ENCODE assay signal across 16 cellular contexts in the genomic region with DNA sequence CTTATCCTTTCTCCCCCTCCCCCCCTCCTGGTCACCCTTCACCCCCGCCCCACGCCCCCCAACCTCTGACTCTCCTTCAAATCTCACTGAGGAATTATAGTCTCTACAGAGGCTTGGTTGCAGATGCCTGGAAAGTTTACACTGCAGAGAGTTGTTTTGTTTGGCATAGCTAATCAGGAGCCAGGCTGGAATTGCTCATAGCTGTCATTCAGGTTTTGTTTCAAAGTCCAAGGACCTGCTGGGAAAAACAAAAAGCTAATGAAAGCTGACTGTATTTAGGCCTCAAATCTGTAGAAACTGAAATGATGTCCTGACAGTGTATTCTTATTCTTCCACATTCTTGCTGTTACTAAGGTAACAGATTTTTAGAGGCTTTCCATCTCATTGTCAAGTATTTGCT. TPM values are rescaled to one million over a fixed set of nuclear protein-coding genes. Genes with fewer than 3 reads are reported as not detected.
DNase-seq lines count a peak whose midpoint lies in the region; FAIRE-seq and TF ChIP-seq lines count a peak whose summit lies in the region.
"Had no signal": no experiment of that assay in that cellular context is flagged by ENCODE, and none has a peak within 500 bp of the region (broad histone marks: within the 10 kb centered on the region; RNA-seq: fewer than 3 reads in every experiment).

No MANE protein-coding gene starts in this region.

- H3K18ac ChIP-seq in H1 (ENCODE audit: extremely low read depth, low read length) (no peak overlapping the region), mesendoderm (ENCODE audit: low read length) (no peak overlapping the region)

- peak overlapping the region; percentile 61 for H4K5ac ChIP-seq in H1 (ENCODE audit: insufficient read length, low read depth, low read length)
- no peak overlapping the region for H4K5ac ChIP-seq in mesendoderm (ENCODE audit: low read length)

- H3K4me2 ChIP-seq in H1 (ENCODE audit: insufficient read depth in 1 of 2, low read depth in 2 of 2, low read length in 2 of 2): peak overlapping the region in 1 of 2 experiments; percentile 48; a peak in 1 of 4 replicates
- no peak overlapping the region for H3K4me2 ChIP-seq in mesendoderm (ENCODE audit: low read length)
- H3K4me2 ChIP-seq: SK-N-SH had no signal

- no peak overlapping the region for H4K91ac ChIP-seq in H1 (replicated peaks; ENCODE audit: insufficient read length, low read length)

- H2BK15ac ChIP-seq in H1 (ENCODE audit: low read length) (no peak overlapping the region), mesendoderm (replicated peaks; ENCODE audit: low read depth) (no peak overlapping the region)

- no peak overlapping the region for H2BK5ac ChIP-seq in H1 (ENCODE audit: low read depth, low read length)
- H2BK5ac ChIP-seq in mesendoderm (ENCODE audit: low read length): no peak overlapping the region

- DNase-seq in COR-L47 (lab: John Stamatoyannopoulos, UW) (peak; percentile 78), LoVo (ENCODE audit: low spot score) (peak; percentile 32), H1 (ENCODE audit: low read depth in 1 of 2, low spot score in 2 of 2) (no peak), mesendoderm (peak; percentile 25), GF-D8 (lab: John Stamatoyannopoulos, UW) (no peak), NOMO-1 treated with DMSO at 0.1 percent for 48 hours (lab: John Stamatoyannopoulos, UW; ENCODE audit: unreplicated experiment) (no peak), glutamatergic neuron (no peak), NCI-H446 treated with DMSO at 0.1 percent for 48 hours (lab: John Stamatoyannopoulos, UW) (no peak)
- DNase-seq: activated T-cell treated with anti-CD3 and anti-CD28 coated beads, Interleukin-2, amount 50 U/mL, for 48 hours; midbrain; NCI-H1092 treated with DMSO at 0.1 percent for 48 hours; NCI-H526 treated with DMSO at 0.1 percent for 48 hours; SK-N-SH; tibial artery had no signal

- H3K23ac ChIP-seq in H1 (ENCODE audit: insufficient read length) (no peak overlapping the region), mesendoderm (ENCODE audit: low read length) (no peak overlapping the region)

- no peaks in the 10 kb centered on the region for H3K36me3 ChIP-seq in H1 (ENCODE audit: control insufficient read depth in 2 of 4, insufficient read depth in 4 of 4, low read length in 3 of 4)
- no peaks in the 10 kb centered on the region for H3K36me3 ChIP-seq in mesendoderm (ENCODE audit: control insufficient read depth, insufficient read depth, low read length)
- H3K36me3 ChIP-seq: tibial artery had no signal

- H2AFZ ChIP-seq in H1 (ENCODE audit: low read length): no peak overlapping the region

- H3K79me1 ChIP-seq in H1 (ENCODE audit: low read depth, low read length) (no peaks in the 10 kb centered on the region), mesendoderm (ENCODE audit: low read length) (no peaks in the 10 kb centered on the region)

- H3K4me3 ChIP-seq in H1 (ENCODE audit: extremely low read depth in 1 of 4, insufficient read depth in 2 of 4, low read depth in 3 of 4, low read length in 4 of 4) (peak overlapping the region in 1 of 4 experiments; percentile 28; a peak in 2 of 8 replicates), mesendoderm (ENCODE audit: low read length) (no peak overlapping the region)
- H3K4me3 ChIP-seq: tibial artery had no signal

- no peak for TF ChIP-seq RAD21 in H1 (IDR thresholded peaks at IDR 0.05 in 1 of 2, conservative IDR thresholded peaks at IDR 0.05 in 1 of 2; ENCODE audit: low read depth in 2 of 2, low read length in 2 of 2)

- H2BK12ac ChIP-seq in H1 (ENCODE audit: low read depth, low read length): no peak overlapping the region

- H3K27ac ChIP-seq in H1 (ENCODE audit: low read depth, low read length) (no peak overlapping the region), mesendoderm (ENCODE audit: low read depth, low read length) (no peak overlapping the region)
- H3K27ac ChIP-seq: HL-60, tibial artery had no signal

- H3K27me3 ChIP-seq in H1 (replicated peaks in 1 of 4; ENCODE audit: control insufficient read depth in 3 of 4, extremely low read depth in 1 of 4, insufficient read depth in 3 of 4, low read length in 3 of 4): no peaks in the 10 kb centered on the region; a peak in 1 of 7 replicates
- no peaks in the 10 kb centered on the region for H3K27me3 ChIP-seq in mesendoderm (ENCODE audit: insufficient read depth, low read length, poor library complexity)
- H3K27me3 ChIP-seq: tibial artery had no signal

- H3K36me3 Mint-ChIP-seq in glutamatergic neuron (ENCODE audit: unreplicated experiment): no peaks in the 10 kb centered on the region

- no peaks in the 10 kb centered on the region for H3K9me3 ChIP-seq in H1 (ENCODE audit: insufficient read depth in 2 of 2, low read depth in 1 of 2, low read length in 1 of 2)
- H3K9me3 ChIP-seq: SK-N-SH, tibial artery had no signal

- TF ChIP-seq EP300 in H1 (IDR thresholded peaks at IDR 0.05; ENCODE audit: borderline replicate concordance in 1 of 2, low read depth in 2 of 2, low read length in 2 of 2): no peak

- no peaks in the 10 kb centered on the region for H3K9me3 Mint-ChIP-seq in glutamatergic neuron (ENCODE audit: unreplicated experiment)

- no peak overlapping the region for H3K27ac Mint-ChIP-seq in glutamatergic neuron (ENCODE audit: unreplicated experiment)

- no peak overlapping the region for H3K4ac ChIP-seq in H1 (replicated peaks; ENCODE audit: insufficient read length, low read depth, low read length)
- no peak overlapping the region for H3K4ac ChIP-seq in mesendoderm (ENCODE audit: low read depth, low read length)

- TF ChIP-seq CTCF in H1 (IDR thresholded peaks at IDR 0.05; ENCODE audit: control extremely low read depth in 1 of 3, insufficient read depth in 1 of 3, low read depth in 1 of 3, low read length in 3 of 3) (no peak), glutamatergic neuron (IDR thresholded peaks at IDR 0.05; ENCODE audit: partially characterized antibody, unreplicated experiment) (no peak)

- no peak overlapping the region for H3K14ac ChIP-seq in H1 (ENCODE audit: insufficient read length)

- H2AK5ac ChIP-seq in H1 (ENCODE audit: low read depth, low read length) (no peak overlapping the region), mesendoderm (ENCODE audit: low read length) (no peak overlapping the region)

- POLR2A ChIA-PET in H1 (lab: Charles Lee; ENCODE audit: partially characterized antibody): no interaction called here

- no peak for TF ChIP-seq POLR2A in H1 (IDR thresholded peaks at IDR 0.05; ENCODE audit: control extremely low read depth in 1 of 2, low read depth in 2 of 2, low read length in 2 of 2)

- H3K4me1 ChIP-seq in H1 (replicated peaks in 1 of 4; ENCODE audit: control insufficient read depth in 3 of 4, insufficient read depth in 4 of 4, low read length in 3 of 4) (peaks cover 0 to 33% (median 7%) of the 10 kb centered on the region in 4 experiments; a peak in 3 of 7 replicates), mesendoderm (ENCODE audit: control insufficient read depth, low read depth, low read length) (no peaks in the 10 kb centered on the region)

- no peaks in the 10 kb centered on the region for H3K23me2 ChIP-seq in H1 (ENCODE audit: low read depth, low read length)

- peak; percentile 45 for FAIRE-seq in H1 (lab: Jason Lieb, UNC)
- FAIRE-seq: colon had no signal

- no peak overlapping the region for H3K56ac ChIP-seq in H1 (replicated peaks; ENCODE audit: insufficient read length, low read depth, low read length)
- no peak overlapping the region for H3K56ac ChIP-seq in mesendoderm (ENCODE audit: low read length)

- no peak overlapping the region for H2BK20ac ChIP-seq in H1 (ENCODE audit: low read length)

- WGBS in H1 (ENCODE audit: extremely low coverage in 1 of 2, insufficient coverage in 1 of 2, insufficient read length in 1 of 2, insufficient replicate concordance in 2 of 2, low coverage in 1 of 2, low lambda C conversion rate in 2 of 2, missing lambda C conversion rate in 1 of 2), 2 experiments: 21% methylated on average over 2 of the region's 2 CpGs; no CpG with 5 or more reads in 1 of the 2 experiments
- no CpG with 5 or more reads among the region's 2 CpGs for WGBS in mesendoderm (ENCODE audit: extremely low coverage, insufficient coverage, low lambda C conversion rate)

- H4K8ac ChIP-seq in H1 (ENCODE audit: extremely low read depth, insufficient read depth, low read length): no peak overlapping the region
- H4K8ac ChIP-seq in mesendoderm (ENCODE audit: low read depth, low read length): no peak overlapping the region

- H3K9ac ChIP-seq in H1 (replicated peaks in 1 of 4; ENCODE audit: extremely low read depth in 1 of 4, low read depth in 3 of 4, low read length in 3 of 4) (no peak overlapping the region), mesendoderm (ENCODE audit: low read length) (no peak overlapping the region)
- H3K9ac ChIP-seq: SK-N-SH had no signal

- H3K27me3 Mint-ChIP-seq in glutamatergic neuron (ENCODE audit: unreplicated experiment): no peaks in the 10 kb centered on the region

- peaks cover 39% of the 10 kb centered on the region for H3K4me1 Mint-ChIP-seq in glutamatergic neuron (ENCODE audit: low read depth, unreplicated experiment)

- no peak overlapping the region for H2BK120ac ChIP-seq in H1 (replicated peaks; ENCODE audit: low read depth, low read length)
- H2BK120ac ChIP-seq in mesendoderm (ENCODE audit: low read depth, low read length): no peak overlapping the region

- no peaks in the 10 kb centered on the region for H4K20me1 ChIP-seq in H1 (replicated peaks in 1 of 2; ENCODE audit: control insufficient read depth in 1 of 2, insufficient read depth in 2 of 2, low read length in 2 of 2)

- no peak overlapping the region for H3K4me3 Mint-ChIP-seq in glutamatergic neuron (ENCODE audit: unreplicated experiment)

- H3K79me2 ChIP-seq in H1 (ENCODE audit: control insufficient read depth in 1 of 2, insufficient read depth in 2 of 2, low read length in 2 of 2) (no peaks in the 10 kb centered on the region), mesendoderm (ENCODE audit: control insufficient read depth, insufficient read depth, low read length) (no peaks in the 10 kb centered on the region)

- CTCF ChIA-PET in H1 (lab: Charles Lee; ENCODE audit: partially characterized antibody): interaction anchor here (0.6 to 1.0 kb wide), 3 partner anchors 219 to 295 kb away, joined by 3 read pairs; no protein-coding TSS in a partner anchor

TF ChIP-seq in H1, 55 proteins besides CTCF, POLR2A, EP300 and RAD21 (continues in another document):
- no peak for TF ChIP-seq SIX5 (IDR thresholded peaks at IDR 0.05; ENCODE audit: low read depth, low read length)
- TF ChIP-seq CHD2 (IDR thresholded peaks at IDR 0.05; ENCODE audit: low read length): 0 out of 2 replicates have a peak, but pooled peaks have one; percentile 13

RNA-seq across cellular contexts. Expression of a gene that starts 22.6 kb away (rescaled TPM):
- 0.31 and 0.34 TPM in 2 replicates for total RNA-seq in H1 (2021; fragmentation: NEBNext Ultra II Directional; extraction: Animal tissue kit (Norgen Biotek cat#: 25700))
- polyA plus RNA-seq in H1 (2011; rRNA removed): 1.6 and 2.9 TPM in 2 replicates
- 2.7 TPM for polyA plus RNA-seq in H1 (2011; cell fraction: cytosol; rRNA removed)
- polyA plus RNA-seq in H1 (2011; cell fraction: nucleus; rRNA removed): 4.9 TPM
- polyA plus RNA-seq in H1 (2012, experiment 1 of 2): 1.1 to 1.9 TPM (median 1.5 TPM) in 4 replicates
- polyA plus RNA-seq in H1 (2012, experiment 2 of 2): 0.13 TPM
- not detected for polyA plus RNA-seq in H1 (2013, experiment 1 of 2)
- polyA plus RNA-seq in H1 (2013, experiment 2 of 2): 0.02 TPM
- polyA minus RNA-seq in H1 (2011; rRNA and poly(A)+ RNA removed): 4.2 and 12.5 TPM in 2 replicates
- 6.5 TPM for polyA minus RNA-seq in H1 (2011; cell fraction: cytosol; rRNA and poly(A)+ RNA removed)
- polyA minus RNA-seq in H1 (2011; cell fraction: nucleus; rRNA and poly(A)+ RNA removed): 12.3 TPM
- 0.03 TPM for polyA plus RNA-seq in mesendoderm (2013, experiment 1 of 2)
- polyA plus RNA-seq in mesendoderm (2013, experiment 2 of 2): 0.01 TPM
- total RNA-seq in glutamatergic neuron (ENCODE audit: unreplicated experiment): 154 TPM

Comparison
In these comparisons a context has a peak if more than half of its experiments do, and no peak if none do; other contexts are left out.
1. DNase-seq: peak in COR-L47 (single experiment), LoVo (single experiment) and mesendoderm (single experiment); none in H1 (0 of 2), GF-D8 (single experiment), NOMO-1 treated with DMSO at 0.1 percent for 48 hours (single experiment), glutamatergic neuron (single experiment) and NCI-H446 treated with DMSO at 0.1 percent for 48 hours (single experiment).
2. RNA of a gene that starts 22.6 kb away (total RNA-seq): 154 TPM in glutamatergic neuron (single experiment); 0.31 to 0.34 TPM in H1; every median in the first group is over 100 times any median in the second.